2 cellular contexts compared by ENCODE assay signal in the genomic region with DNA sequence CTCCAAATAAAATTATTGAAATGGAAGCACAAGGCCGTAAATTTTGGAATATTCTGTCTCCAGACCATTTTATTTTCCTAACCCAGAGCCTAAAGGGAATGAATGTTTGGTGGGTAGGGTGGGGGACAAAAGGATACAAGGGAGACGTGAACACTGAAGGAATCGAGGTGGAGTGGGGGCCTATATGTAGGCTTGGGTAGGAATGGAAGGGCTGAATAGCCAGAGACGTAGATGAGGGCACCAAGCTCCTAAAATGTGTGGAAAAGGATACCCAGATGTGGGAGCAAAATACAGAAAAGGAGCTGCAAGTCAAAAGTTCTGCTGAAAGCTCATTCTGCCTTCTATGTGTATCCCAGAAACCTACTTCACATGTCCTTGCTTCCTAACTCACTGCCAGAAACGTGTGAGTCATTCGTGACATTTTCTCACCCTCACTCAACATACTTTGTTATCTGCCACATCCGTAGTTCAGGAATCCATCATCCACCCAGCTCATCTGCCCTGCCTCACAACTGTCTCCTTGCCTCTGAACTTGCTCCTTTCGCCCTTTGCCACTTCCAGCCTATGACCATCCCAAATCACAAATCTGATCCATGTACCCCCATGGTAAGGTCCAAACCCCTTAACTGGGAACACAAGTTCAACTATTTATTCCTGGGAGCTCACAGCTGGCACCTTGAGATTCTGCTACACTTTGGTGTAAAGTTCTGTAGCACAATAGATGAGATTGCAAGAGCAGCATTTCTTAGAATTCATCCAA.
TF ChIP-seq lines count a peak whose summit lies in the region.

No MANE protein-coding gene starts in this region.

TF ChIP-seq in IMR-90, 13 proteins besides CTCF, POLR2A, EP300 and RAD21:
- TF ChIP-seq BHLHE40 (IDR thresholded peaks at IDR 0.05; ENCODE audit: low read depth, low read length) (peak; percentile 85), FOS (IDR thresholded peaks at IDR 0.05; ENCODE audit: low read depth, low read length) (peak; percentile 57), RFX5 (IDR thresholded peaks at IDR 0.05; ENCODE audit: low read depth, low read length) (no peak)
- TF ChIP-seq, protein P1, sequence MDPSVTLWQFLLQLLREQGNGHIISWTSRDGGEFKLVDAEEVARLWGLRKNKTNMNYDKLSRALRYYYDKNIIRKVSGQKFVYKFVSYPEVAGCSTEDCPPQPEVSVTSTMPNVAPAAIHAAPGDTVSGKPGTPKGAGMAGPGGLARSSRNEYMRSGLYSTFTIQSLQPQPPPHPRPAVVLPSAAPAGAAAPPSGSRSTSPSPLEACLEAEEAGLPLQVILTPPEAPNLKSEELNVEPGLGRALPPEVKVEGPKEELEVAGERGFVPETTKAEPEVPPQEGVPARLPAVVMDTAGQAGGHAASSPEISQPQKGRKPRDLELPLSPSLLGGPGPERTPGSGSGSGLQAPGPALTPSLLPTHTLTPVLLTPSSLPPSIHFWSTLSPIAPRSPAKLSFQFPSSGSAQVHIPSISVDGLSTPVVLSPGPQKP (IDR thresholded peaks at IDR 0.05; ENCODE audit: borderline replicate concordance, low read depth, low read length), result no peak

TF ChIP-seq in endothelial cell of umbilical vein, 7 proteins besides CTCF, POLR2A, EP300 and RAD21:
- TF ChIP-seq FOS (IDR thresholded peaks at IDR 0.05; ENCODE audit: borderline replicate concordance, insufficient read depth, low read length) (peak; percentile 60), POLR2AphosphoS5 (IDR thresholded peaks at IDR 0.05; ENCODE audit: insufficient read depth, low read depth, low read length) (no peak), GATA2 (IDR thresholded peaks at IDR 0.05; ENCODE audit: insufficient read depth, insufficient read length, low read depth, low read length) (no peak), JUN (IDR thresholded peaks at IDR 0.05; ENCODE audit: borderline replicate concordance, insufficient read depth, insufficient read length, low read depth) (no peak), MYC (IDR thresholded peaks at IDR 0.05; ENCODE audit: low read depth, low read length) (no peak)
- TF ChIP-seq, protein P2, sequence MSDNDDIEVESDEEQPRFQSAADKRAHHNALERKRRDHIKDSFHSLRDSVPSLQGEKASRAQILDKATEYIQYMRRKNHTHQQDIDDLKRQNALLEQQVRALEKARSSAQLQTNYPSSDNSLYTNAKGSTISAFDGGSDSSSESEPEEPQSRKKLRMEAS (IDR thresholded peaks at IDR 0.05; ENCODE audit: insufficient read depth, insufficient read length), result no peak
